20 cellular contexts compared by ENCODE assay signal in the genomic region with DNA sequence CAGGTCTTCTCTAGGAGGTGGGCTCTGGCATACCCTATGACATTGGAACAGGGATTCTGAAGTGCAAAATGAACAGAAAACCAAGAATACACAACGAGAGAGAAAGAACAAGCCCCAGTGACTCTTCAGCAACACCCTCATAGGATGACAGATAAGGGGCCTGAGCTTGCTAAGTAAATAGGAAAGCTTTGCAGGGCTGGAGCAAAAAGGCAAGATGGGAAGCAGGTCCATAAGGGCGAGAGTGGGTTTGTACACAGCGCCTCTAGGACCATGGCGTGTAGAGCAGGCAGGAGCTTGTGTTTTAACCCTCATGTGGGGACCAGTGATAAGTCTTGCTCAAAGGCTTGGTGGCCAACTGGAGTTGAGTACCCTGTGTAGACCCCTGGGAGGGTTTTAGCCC. TPM values are rescaled to one million over a fixed set of nuclear protein-coding genes. Genes with fewer than 3 reads are reported as not detected.
DNase-seq lines count a peak whose midpoint lies in the region; ATAC-seq lines count a peak whose summit lies in the region.
"Had no signal": no experiment of that assay in that cellular context is flagged by ENCODE, and none has a peak within 500 bp of the region (broad histone marks: within the 10 kb centered on the region; RNA-seq: fewer than 3 reads in every experiment).

No MANE protein-coding gene starts in this region.

- POLR2A ChIA-PET in CD4-positive, alpha-beta memory T cell (lab: Charles Lee; ENCODE audit: partially characterized antibody) = no interaction called here
- POLR2A ChIA-PET in activated naive CD8-positive, alpha-beta T cell treated with anti-CD3 and anti-CD28 coated beads, Interleukin-2, amount 10 ng/mL, durations not matched to agents 7 days and 5 days (lab: Charles Lee) = no interaction called here

- DNase-seq in T-helper 2 cell treated with Interferon-gamma antibody and Interleukin-4, amounts not matched to agents 5 μg/mL and 100 μg/mL, for 36 hours (ENCODE audit: low spot score) = no peak
- DNase-seq in T-helper 2 cell (no peak), DMS53 treated with DMSO at 0.1 percent for 48 hours (lab: John Stamatoyannopoulos, UW; ENCODE audit: unreplicated experiment) (no peak)
- no peak for DNase-seq in activated naive CD8-positive, alpha-beta T cell treated with anti-CD3 and anti-CD28 coated beads for 36 hours
- DNase-seq in activated naive CD8-positive, alpha-beta T cell treated with anti-CD3 and anti-CD28 coated beads, Interleukin-2, amount 50 U/mL, for 24 hours = no peak
- no peak for DNase-seq in CD4-positive, alpha-beta memory T cell
- DNase-seq in activated naive CD8-positive, alpha-beta T cell treated with anti-CD3 and anti-CD28 coated beads, Interleukin-2, amount 10 ng/mL, durations not matched to agents 7 days and 5 days = no peak
- DNase-seq: CD4-positive, CD25-positive, alpha-beta regulatory T cell; CD8-positive, alpha-beta memory T cell; DMS 273 treated with DMSO at 0.1 percent for 48 hours; DMS79 treated with DMSO at 0.1 percent for 48 hours; GF-D8; GM23248; H9 had no signal

- CTCF ChIA-PET in CD4-positive, alpha-beta memory T cell (lab: Charles Lee; ENCODE audit: partially characterized antibody) = interaction anchor here (0.8 kb wide), 1 partner anchor 46 kb away, joined by 3 read pairs; a partner anchor contains a TSS

- no peak for ATAC-seq in activated naive CD8-positive, alpha-beta T cell treated with anti-CD3 and anti-CD28 coated beads, Interleukin-2, amount 50 U/mL, for 24 hours
- ATAC-seq in activated naive CD8-positive, alpha-beta T cell treated with anti-CD3 and anti-CD28 coated beads, Interleukin-2, amount 10 ng/mL, durations not matched to agents 7 days and 5 days (ENCODE audit: low read depth) = no peak
- no peak for ATAC-seq in esophagus mucosa
- ATAC-seq: HCT116 had no signal

- no peaks in the 10 kb centered on the region for H3K27me3 Mint-ChIP-seq in T-helper 2 cell treated with Interferon-gamma antibody and Interleukin-4, amounts not matched to agents 5 μg/mL and 100 μg/mL, for 36 hours (ENCODE audit: low read depth)
- H3K27me3 Mint-ChIP-seq in activated naive CD8-positive, alpha-beta T cell treated with anti-CD3 and anti-CD28 coated beads for 36 hours = no peaks in the 10 kb centered on the region
- H3K27me3 Mint-ChIP-seq in activated naive CD8-positive, alpha-beta T cell treated with anti-CD3 and anti-CD28 coated beads, Interleukin-2, amount 50 U/mL, for 24 hours = no peaks in the 10 kb centered on the region
- no peaks in the 10 kb centered on the region for H3K27me3 Mint-ChIP-seq in CD4-positive, alpha-beta memory T cell
- no peaks in the 10 kb centered on the region for H3K27me3 Mint-ChIP-seq in activated naive CD8-positive, alpha-beta T cell treated with anti-CD3 and anti-CD28 coated beads, Interleukin-2, amount 10 ng/mL, durations not matched to agents 7 days and 5 days
- H3K27me3 Mint-ChIP-seq: B cell; CD4-positive, CD25-positive, alpha-beta regulatory T cell; CD8-positive, alpha-beta memory T cell had no signal

- H3K27me3 ChIP-seq in CD4-positive, alpha-beta memory T cell (ENCODE audit: insufficient read depth, low read length) = no peaks in the 10 kb centered on the region
- H3K27me3 ChIP-seq: BLaER1 had no signal

- H3K4me1 ChIP-seq in CD4-positive, alpha-beta memory T cell (ENCODE audit: insufficient read depth, low read length) = no peaks in the 10 kb centered on the region
- H3K4me1 ChIP-seq: BLaER1 had no signal

- peaks cover 85% of the 10 kb centered on the region for H3K36me3 Mint-ChIP-seq in T-helper 2 cell treated with Interferon-gamma antibody and Interleukin-4, amounts not matched to agents 5 μg/mL and 100 μg/mL, for 36 hours (ENCODE audit: low read depth)
- peaks cover 78% of the 10 kb centered on the region for H3K36me3 Mint-ChIP-seq in activated naive CD8-positive, alpha-beta T cell treated with anti-CD3 and anti-CD28 coated beads for 36 hours
- peaks cover 81% of the 10 kb centered on the region for H3K36me3 Mint-ChIP-seq in activated naive CD8-positive, alpha-beta T cell treated with anti-CD3 and anti-CD28 coated beads, Interleukin-2, amount 50 U/mL, for 24 hours (ENCODE audit: low read depth)
- H3K36me3 Mint-ChIP-seq in CD4-positive, alpha-beta memory T cell = peaks cover 60 to 64% of the 10 kb centered on the region in 2 donors
- H3K36me3 Mint-ChIP-seq in activated naive CD8-positive, alpha-beta T cell treated with anti-CD3 and anti-CD28 coated beads, Interleukin-2, amount 10 ng/mL, durations not matched to agents 7 days and 5 days = peaks cover 64% of the 10 kb centered on the region

- no peaks in the 10 kb centered on the region for H3K9me3 ChIP-seq in CD4-positive, alpha-beta memory T cell (ENCODE audit: control insufficient read depth in 1 of 2, low read length in 2 of 2)
- H3K9me3 ChIP-seq: BLaER1 had no signal

- intact Hi-C loops in CD4-positive, alpha-beta memory T cell (cut with micrococcal nuclease) = no loop called here

- peaks cover 42% of the 10 kb centered on the region for H3K36me3 ChIP-seq in CD4-positive, alpha-beta memory T cell (ENCODE audit: insufficient read depth, low read length)

- H3K9me3 Mint-ChIP-seq in T-helper 2 cell treated with Interferon-gamma antibody and Interleukin-4, amounts not matched to agents 5 μg/mL and 100 μg/mL, for 36 hours = no peaks in the 10 kb centered on the region
- peaks cover 3% of the 10 kb centered on the region for H3K9me3 Mint-ChIP-seq in activated naive CD8-positive, alpha-beta T cell treated with anti-CD3 and anti-CD28 coated beads for 36 hours
- no peaks in the 10 kb centered on the region for H3K9me3 Mint-ChIP-seq in activated naive CD8-positive, alpha-beta T cell treated with anti-CD3 and anti-CD28 coated beads, Interleukin-2, amount 50 U/mL, for 24 hours
- no peaks in the 10 kb centered on the region for H3K9me3 Mint-ChIP-seq in CD4-positive, alpha-beta memory T cell
- H3K9me3 Mint-ChIP-seq in activated naive CD8-positive, alpha-beta T cell treated with anti-CD3 and anti-CD28 coated beads, Interleukin-2, amount 10 ng/mL, durations not matched to agents 7 days and 5 days = no peaks in the 10 kb centered on the region
- H3K9me3 Mint-ChIP-seq: CD4-positive, CD25-positive, alpha-beta regulatory T cell; CD8-positive, alpha-beta memory T cell; H9 had no signal

- peak overlapping the region; percentile 66 for H3K27ac Mint-ChIP-seq in T-helper 2 cell treated with Interferon-gamma antibody and Interleukin-4, amounts not matched to agents 5 μg/mL and 100 μg/mL, for 36 hours
- peak overlapping the region; percentile 3 for H3K27ac Mint-ChIP-seq in activated naive CD8-positive, alpha-beta T cell treated with anti-CD3 and anti-CD28 coated beads for 36 hours
- no peak overlapping the region for H3K27ac Mint-ChIP-seq in activated naive CD8-positive, alpha-beta T cell treated with anti-CD3 and anti-CD28 coated beads, Interleukin-2, amount 50 U/mL, for 24 hours
- peak overlapping the region in 4 of 7 donors; percentile 12 to 77 (median 49) for H3K27ac Mint-ChIP-seq in CD4-positive, alpha-beta memory T cell
- H3K27ac Mint-ChIP-seq in activated naive CD8-positive, alpha-beta T cell treated with anti-CD3 and anti-CD28 coated beads, Interleukin-2, amount 10 ng/mL, durations not matched to agents 7 days and 5 days = peak overlapping the region; percentile 36
- H3K27ac Mint-ChIP-seq: B cell, H9 had no signal

- H3K4me3 ChIP-seq in CD4-positive, alpha-beta memory T cell (ENCODE audit: low read length in 2 of 2) = no peak overlapping the region
- H3K4me3 ChIP-seq: BLaER1, GM23248 had no signal

- H3K27ac ChIP-seq in CD4-positive, alpha-beta memory T cell (ENCODE audit: low read depth, low read length) = no peak overlapping the region
- H3K27ac ChIP-seq: 22Rv1, BLaER1, C4-2B, GM23248 had no signal

- peaks cover 4% of the 10 kb centered on the region for H3K4me1 Mint-ChIP-seq in T-helper 2 cell treated with Interferon-gamma antibody and Interleukin-4, amounts not matched to agents 5 μg/mL and 100 μg/mL, for 36 hours (ENCODE audit: low read depth)
- peaks cover 5% of the 10 kb centered on the region for H3K4me1 Mint-ChIP-seq in activated naive CD8-positive, alpha-beta T cell treated with anti-CD3 and anti-CD28 coated beads for 36 hours
- peaks cover 1% of the 10 kb centered on the region for H3K4me1 Mint-ChIP-seq in activated naive CD8-positive, alpha-beta T cell treated with anti-CD3 and anti-CD28 coated beads, Interleukin-2, amount 50 U/mL, for 24 hours
- H3K4me1 Mint-ChIP-seq in CD4-positive, alpha-beta memory T cell = no peaks in the 10 kb centered on the region
- peaks cover 4% of the 10 kb centered on the region for H3K4me1 Mint-ChIP-seq in activated naive CD8-positive, alpha-beta T cell treated with anti-CD3 and anti-CD28 coated beads, Interleukin-2, amount 10 ng/mL, durations not matched to agents 7 days and 5 days
- H3K4me1 Mint-ChIP-seq: B cell had no signal

- no peak overlapping the region for H3K4me3 Mint-ChIP-seq in T-helper 2 cell treated with Interferon-gamma antibody and Interleukin-4, amounts not matched to agents 5 μg/mL and 100 μg/mL, for 36 hours
- no peak overlapping the region for H3K4me3 Mint-ChIP-seq in activated naive CD8-positive, alpha-beta T cell treated with anti-CD3 and anti-CD28 coated beads for 36 hours
- H3K4me3 Mint-ChIP-seq in activated naive CD8-positive, alpha-beta T cell treated with anti-CD3 and anti-CD28 coated beads, Interleukin-2, amount 50 U/mL, for 24 hours = no peak overlapping the region
- H3K4me3 Mint-ChIP-seq in CD4-positive, alpha-beta memory T cell = no peak overlapping the region
- no peak overlapping the region for H3K4me3 Mint-ChIP-seq in activated naive CD8-positive, alpha-beta T cell treated with anti-CD3 and anti-CD28 coated beads, Interleukin-2, amount 10 ng/mL, durations not matched to agents 7 days and 5 days
- H3K4me3 Mint-ChIP-seq: B cell; CD4-positive, CD25-positive, alpha-beta regulatory T cell; CD8-positive, alpha-beta memory T cell; H9 had no signal

RNA-seq across cellular contexts. Expression of a gene that starts 45.8 kb away (rescaled TPM):
- total RNA-seq in activated naive CD8-positive, alpha-beta T cell treated with anti-CD3 and anti-CD28 coated beads for 36 hours = 10 to 100 TPM; 44.8 to 46.2 TPM
- total RNA-seq in CD4-positive, alpha-beta memory T cell = 10 to 100 TPM; 47.0 to 48.3 TPM
- 10 to 100 TPM; 12.1 to 37.5 TPM for polyA plus RNA-seq in CD4-positive, alpha-beta memory T cell
- 10 to 100 TPM; 41.9 to 43.9 TPM for total RNA-seq in activated naive CD8-positive, alpha-beta T cell treated with anti-CD3 and anti-CD28 coated beads, Interleukin-2, amount 10 ng/mL, durations not matched to agents 7 days and 5 days
- total RNA-seq in esophagus mucosa = 25.8 TPM
